Comparison of ENCODE assay signal across 9 cellular contexts in the genomic region with DNA sequence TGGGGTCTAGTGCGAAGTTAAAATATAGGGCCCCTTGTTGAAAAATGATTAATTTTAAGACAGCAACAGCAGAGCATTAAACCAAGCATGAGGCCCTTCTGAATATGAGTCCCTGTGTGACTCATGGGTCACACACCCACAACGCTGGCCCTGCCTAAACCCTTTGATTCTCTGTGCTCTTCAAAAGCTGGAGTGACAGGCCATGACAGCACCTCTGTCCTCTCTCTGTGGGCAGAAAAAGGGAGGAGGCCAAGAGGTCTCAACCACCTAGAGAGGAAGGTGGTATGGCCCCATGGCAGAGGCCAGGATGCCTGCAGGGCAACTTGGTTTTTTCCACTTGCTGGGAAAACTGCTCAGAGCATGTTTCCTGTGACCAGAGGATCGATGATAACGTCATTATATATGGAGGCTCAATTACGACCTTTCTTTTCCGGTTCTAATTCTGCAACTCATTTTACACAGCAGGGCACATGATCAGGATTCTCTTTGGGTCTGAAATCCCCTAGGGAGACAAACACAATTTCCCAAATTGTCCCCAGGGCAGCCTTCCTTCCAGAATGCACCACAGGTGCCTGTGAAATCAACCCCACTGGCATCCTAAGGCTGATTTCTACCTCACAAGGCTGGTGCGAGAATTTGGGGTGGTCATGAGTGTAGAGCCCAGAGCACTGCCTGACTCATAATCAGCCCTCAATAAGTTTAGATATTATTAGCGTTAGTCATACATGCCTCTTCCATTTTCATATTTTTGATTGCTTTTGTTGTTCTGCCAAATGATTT.
DNase-seq lines count a peak whose midpoint lies in the region; ATAC-seq, FAIRE-seq and TF ChIP-seq lines count a peak whose summit lies in the region.
"Had no signal": no experiment of that assay in that cellular context is flagged by ENCODE, and none has a peak within 500 bp of the region (broad histone marks: within the 10 kb centered on the region; RNA-seq: fewer than 3 reads in every experiment).

No MANE protein-coding gene starts in this region.

- H3K9ac ChIP-seq in mucosa of rectum (ENCODE audit: low read depth in 1 of 2, low read length in 2 of 2) (no peak overlapping the region), kidney (ENCODE audit: low read length in 2 of 2) (no peak overlapping the region)

- TF ChIP-seq CTCF in HEK293 (tag by site-specific recombination; IDR thresholded peaks at IDR 0.05) (no peak), lower lobe of right lung (IDR thresholded peaks at IDR 0.05) (no peak), body of pancreas (IDR thresholded peaks at IDR 0.05) (no peak), kidney (IDR thresholded peaks at IDR 0.05; ENCODE audit: borderline replicate concordance, extremely low read depth, insufficient read depth) (no peak)

- CTCF ChIA-PET in HEK293 (lab: Yijun Ruan, JAX): no interaction called here
- CTCF ChIA-PET in activated CD8-positive, alpha-beta memory T cell treated with anti-CD3 and anti-CD28 coated beads, Interleukin-2, amount 10 ng/mL, durations not matched to agents 7 days and 5 days (lab: Charles Lee): no interaction called here

- DNase-seq in AG08395 (ENCODE audit: low spot score) (peak; percentile 26), lower lobe of right lung (no peak), KBM-7 (no peak), body of pancreas (no peak), kidney (no peak)
- DNase-seq in activated CD8-positive, alpha-beta memory T cell treated with anti-CD3 and anti-CD28 coated beads, Interleukin-2, amount 10 ng/mL, durations not matched to agents 7 days and 5 days: peak; percentile 60
- DNase-seq: nephron progenitor cell had no signal

- peak; percentile 87 for ATAC-seq in activated CD8-positive, alpha-beta memory T cell treated with anti-CD3 and anti-CD28 coated beads, Interleukin-2, amount 10 ng/mL, durations not matched to agents 7 days and 5 days
- ATAC-seq in lower lobe of right lung (no peak), body of pancreas (no peak)

- no peaks in the 10 kb centered on the region for H3K9me3 Mint-ChIP-seq in activated CD8-positive, alpha-beta memory T cell treated with anti-CD3 and anti-CD28 coated beads, Interleukin-2, amount 10 ng/mL, durations not matched to agents 7 days and 5 days (ENCODE audit: low read depth)
- H3K9me3 Mint-ChIP-seq: nephron progenitor cell had no signal

- WGBS in body of pancreas, 2 donors: 88 to 89% methylated on average over 7 to 8 of the region's 8 CpGs

- FAIRE-seq in kidney (lab: Jason Lieb, UNC): no peak

- no peaks in the 10 kb centered on the region for H3K9me3 ChIP-seq in HEK293 (ENCODE audit: control insufficient read depth, insufficient read depth, low read depth, low read length)
- no peaks in the 10 kb centered on the region for H3K9me3 ChIP-seq in mucosa of rectum (ENCODE audit: control insufficient read depth in 2 of 2, low read length in 2 of 2)
- H3K9me3 ChIP-seq in lower lobe of right lung: no peaks in the 10 kb centered on the region
- no peaks in the 10 kb centered on the region for H3K9me3 ChIP-seq in body of pancreas
- H3K9me3 ChIP-seq in kidney (ENCODE audit: control insufficient read depth in 1 of 2, low read length in 2 of 2): no peaks in the 10 kb centered on the region

- intact Hi-C loops in lower lobe of right lung (cut with DNase I) (no loop called here), body of pancreas (cut with DNase I) (no loop called here), kidney (cut with DNase I) (no loop called here)

- peaks cover 20% of the 10 kb centered on the region for H3K4me1 Mint-ChIP-seq in activated CD8-positive, alpha-beta memory T cell treated with anti-CD3 and anti-CD28 coated beads, Interleukin-2, amount 10 ng/mL, durations not matched to agents 7 days and 5 days

- POLR2A ChIA-PET in HEK293 (lab: Yijun Ruan, JAX): no interaction called here

- no peaks in the 10 kb centered on the region for H3K27me3 ChIP-seq in mucosa of rectum (ENCODE audit: control insufficient read depth in 2 of 2, insufficient read depth in 2 of 2, low read length in 2 of 2)
- no peaks in the 10 kb centered on the region for H3K27me3 ChIP-seq in lower lobe of right lung (ENCODE audit: low read depth)
- no peaks in the 10 kb centered on the region for H3K27me3 ChIP-seq in body of pancreas

- no peaks in the 10 kb centered on the region for H3K36me3 Mint-ChIP-seq in activated CD8-positive, alpha-beta memory T cell treated with anti-CD3 and anti-CD28 coated beads, Interleukin-2, amount 10 ng/mL, durations not matched to agents 7 days and 5 days

- TF ChIP-seq POLR2A in body of pancreas (IDR thresholded peaks at IDR 0.05): no peak

- H3K4me1 ChIP-seq in HEK293 (ENCODE audit: control insufficient read depth, insufficient read depth, low read length) (no peaks in the 10 kb centered on the region), mucosa of rectum (ENCODE audit: control insufficient read depth in 2 of 2, insufficient read depth in 2 of 2, low read length in 2 of 2) (peaks cover 15 to 34% of the 10 kb centered on the region in 2 donors), lower lobe of right lung (peaks cover 7% of the 10 kb centered on the region), body of pancreas (peaks cover 4% of the 10 kb centered on the region), kidney (ENCODE audit: control insufficient read depth in 1 of 2, insufficient read depth in 1 of 2, low read depth in 1 of 2, low read length in 2 of 2) (peaks cover 0 to 2% of the 10 kb centered on the region in 2 donors)

- H3K4me3 Mint-ChIP-seq in activated CD8-positive, alpha-beta memory T cell treated with anti-CD3 and anti-CD28 coated beads, Interleukin-2, amount 10 ng/mL, durations not matched to agents 7 days and 5 days: no peak overlapping the region
- H3K4me3 Mint-ChIP-seq: nephron progenitor cell had no signal

- H3K36me3 ChIP-seq in HEK293 (ENCODE audit: control insufficient read depth in 2 of 2, insufficient read depth in 1 of 2, low read length in 2 of 2) (no peaks in the 10 kb centered on the region), mucosa of rectum (ENCODE audit: control insufficient read depth in 2 of 2, insufficient read depth in 2 of 2, low read length in 2 of 2) (no peaks in the 10 kb centered on the region), lower lobe of right lung (no peaks in the 10 kb centered on the region), body of pancreas (replicated peaks in 1 of 2; ENCODE audit: insufficient read depth in 1 of 2, low read depth in 2 of 2) (no peaks in the 10 kb centered on the region), kidney (ENCODE audit: control insufficient read depth in 1 of 2, insufficient read depth in 2 of 2, low read length in 2 of 2) (no peaks in the 10 kb centered on the region)

- in situ Hi-C loops in KBM-7 (cut with MboI; ENCODE audit: low pct_unique_long_range_greater_than_20kb, low sequenced_read_pairs): no loop called here

- peak overlapping the region; percentile 72 for H3K27ac Mint-ChIP-seq in activated CD8-positive, alpha-beta memory T cell treated with anti-CD3 and anti-CD28 coated beads, Interleukin-2, amount 10 ng/mL, durations not matched to agents 7 days and 5 days
- H3K27ac Mint-ChIP-seq: nephron progenitor cell had no signal

- H3K27me3 Mint-ChIP-seq in activated CD8-positive, alpha-beta memory T cell treated with anti-CD3 and anti-CD28 coated beads, Interleukin-2, amount 10 ng/mL, durations not matched to agents 7 days and 5 days: no peaks in the 10 kb centered on the region

- H3K27ac ChIP-seq in HEK293 (ENCODE audit: extremely low read depth, low read depth, low read length) (no peak overlapping the region), mucosa of rectum (ENCODE audit: low read depth in 2 of 2, low read length in 2 of 2) (peak overlapping the region; percentile 16 to 53), lower lobe of right lung (no peak overlapping the region), body of pancreas (no peak overlapping the region), kidney (ENCODE audit: low read depth in 2 of 2, low read length in 2 of 2) (no peak overlapping the region)

- H3K4me3 ChIP-seq in HEK293 (ENCODE audit: low read depth, low read length) (no peak overlapping the region), mucosa of rectum (ENCODE audit: low read length in 2 of 2) (no peak overlapping the region), lower lobe of right lung (no peak overlapping the region), body of pancreas (no peak overlapping the region), kidney (ENCODE audit: low read length in 2 of 2) (no peak overlapping the region)

TF ChIP-seq in HEK293, 187 proteins besides CTCF, POLR2A, EP300 and RAD21 (continues in another document):
- TF ChIP-seq ZBTB17 (tag by site-specific recombination; IDR thresholded peaks at IDR 0.05): peak; percentile 29; the same call in 1 of the 2 replicates
- TF ChIP-seq ZNF146 (tag by site-specific recombination; IDR thresholded peaks at IDR 0.05): no peak
- TF ChIP-seq, protein P1, sequence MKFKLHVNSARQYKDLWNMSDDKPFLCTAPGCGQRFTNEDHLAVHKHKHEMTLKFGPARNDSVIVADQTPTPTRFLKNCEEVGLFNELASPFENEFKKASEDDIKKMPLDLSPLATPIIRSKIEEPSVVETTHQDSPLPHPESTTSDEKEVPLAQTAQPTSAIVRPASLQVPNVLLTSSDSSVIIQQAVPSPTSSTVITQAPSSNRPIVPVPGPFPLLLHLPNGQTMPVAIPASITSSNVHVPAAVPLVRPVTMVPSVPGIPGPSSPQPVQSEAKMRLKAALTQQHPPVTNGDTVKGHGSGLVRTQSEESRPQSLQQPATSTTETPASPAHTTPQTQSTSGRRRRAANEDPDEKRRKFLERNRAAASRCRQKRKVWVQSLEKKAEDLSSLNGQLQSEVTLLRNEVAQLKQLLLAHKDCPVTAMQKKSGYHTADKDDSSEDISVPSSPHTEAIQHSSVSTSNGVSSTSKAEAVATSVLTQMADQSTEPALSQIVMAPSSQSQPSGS (tag by site-specific recombination; IDR thresholded peaks at IDR 0.05; ENCODE audit: low read depth): peak; percentile 63
- no peak for TF ChIP-seq ZNF747 (tag by site-specific recombination; IDR thresholded peaks at IDR 0.05)
- no peak for TF ChIP-seq ZNF76 (tag by site-specific recombination; IDR thresholded peaks at IDR 0.05; ENCODE audit: borderline replicate concordance, low read depth)

Comparison
In these comparisons a context has a peak if more than half of its experiments do, and no peak if none do; other contexts are left out.
1. DNase-seq: peak in AG08395 (single experiment) and activated CD8-positive, alpha-beta memory T cell treated with anti-CD3 and anti-CD28 coated beads, Interleukin-2, amount 10 ng/mL, durations not matched to agents 7 days and 5 days (single experiment); none in lower lobe of right lung (single experiment), KBM-7 (single experiment), body of pancreas (0 of 4) and kidney (single experiment).
2. H3K27ac ChIP-seq: peak in mucosa of rectum (2 of 2); none in HEK293 (single experiment), lower lobe of right lung (single experiment), body of pancreas (0 of 4) and kidney (0 of 2).